8 cellular contexts compared by ENCODE assay signal in genomic region chrX:49043220-49043986, GRCh38. TPM values are rescaled to one million over a fixed set of nuclear protein-coding genes. Genes with fewer than 3 reads are reported as not detected.
DNase-seq lines count a peak whose midpoint lies in the region; ATAC-seq and TF ChIP-seq lines count a peak whose summit lies in the region.

TSS of gene TFE3 (minus strand) at chrX:49043357. CDS start at chrX:49043226, 131 bp downstream.

- TF ChIP-seq CTCF in GM20000 (IDR thresholded peaks at IDR 0.05; ENCODE audit: extremely low read depth, missing control alignments) (peak; percentile 19), lung (IDR thresholded peaks at IDR 0.05; ENCODE audit: control extremely low read depth, extremely low read depth) (peak; percentile 47)

- 1 to 35% methylated on average over 47 to 67 of the region's 67 CpGs for WGBS in lung, 2 donors

- H3K4me3 ChIP-seq in lung = peak within 1 kb of the TSS; percentile 51

- peak within 1 kb of the TSS; percentile 95 to 99 for H3K27ac ChIP-seq in lung (ENCODE audit: low read depth in 1 of 2, low read length in 1 of 2)

- ATAC-seq in lung (ENCODE audit: insufficient read depth, low FRiP score) = peak; percentile 88

- H3K4me1 ChIP-seq in lung (ENCODE audit: control insufficient read depth in 2 of 2, insufficient read depth in 2 of 2, low read length in 2 of 2) = peaks cover 6 to 13% of the 10 kb centered on the region in 2 donors

- H3K9me3 ChIP-seq in lung (ENCODE audit: control insufficient read depth in 2 of 2, insufficient read depth in 1 of 2, low read length in 1 of 2) = peaks cover 0 to 4% of the 10 kb centered on the region in 2 donors

- H3K36me3 ChIP-seq in lung (ENCODE audit: control insufficient read depth in 2 of 2, insufficient read depth in 2 of 2, low read length in 2 of 2) = peaks cover 0 to 7% of the 10 kb centered on the region in 2 donors

- DNase-seq in CMK (ENCODE audit: low read depth) = peak; percentile 98
- peak; percentile 90 for DNase-seq in GM20000 (ENCODE audit: low spot score)
- peak; percentile 98 for DNase-seq in HT-29 (ENCODE audit: low spot score)
- DNase-seq in NK-92 treated with Interleukin-12 subunit alpha and Interleukin-12 subunit beta, amount 100 ng/mL, for 24 hours (lab: John Stamatoyannopoulos, UW) = peak; percentile 97
- DNase-seq in activated CD8-positive, alpha-beta memory T cell treated with anti-CD3 and anti-CD28 coated beads for 24 hours = peak; percentile 93
- peak; percentile 92 for DNase-seq in effector CD4-positive, alpha-beta T cell
- peak; percentile 97 for DNase-seq in lung (ENCODE audit: low spot score)
- DNase-seq in stimulated activated CD4-positive, alpha-beta T cell treated with anti-CD3 and anti-CD28 coated beads, TNF-alpha, amount 100 ng/mL, for 4 hours (ENCODE audit: low read depth in 3 of 3) = peak; percentile 71 to 89 (median 89)

- no peaks in the 10 kb centered on the region for H3K27me3 ChIP-seq in lung (ENCODE audit: control insufficient read depth, insufficient read depth)

RNA-seq across cellular contexts. Expression of gene TFE3, which starts in this region (rescaled TPM):
- total RNA-seq in HT-29 (2014; rRNA removed; shearing (Covaris generic)) = 46.6 and 53.6 TPM in 2 replicates
- total RNA-seq in lung = 10 to 100 TPM; 28.4 to 51.5 TPM
- 10 to 100 TPM; 34.0 to 63.7 TPM for polyA plus RNA-seq in lung

Comparison
In these comparisons a context has a peak if more than half of its experiments do, and no peak if none do; other contexts are left out.
1. Peak in every context shown above with its lines: DNase-seq, ATAC-seq, H3K4me3 ChIP-seq and H3K27ac ChIP-seq.